In genomic region chr10:81135851-81136250, GRCh38 we compare ENCODE assay signal across 12 cellular contexts.
DNase-seq lines count a peak whose midpoint lies in the region; ATAC-seq and TF ChIP-seq lines count a peak whose summit lies in the region.
"Had no signal": no experiment of that assay in that cellular context is flagged by ENCODE, and none has a peak within 500 bp of the region (broad histone marks: within the 10 kb centered on the region; RNA-seq: fewer than 3 reads in every experiment).

No MANE protein-coding gene starts in this region.

- no peak overlapping the region for H3K4me2 ChIP-seq in hepatocyte

- POLR2A ChIA-PET in MCF 10A (lab: Yijun Ruan, JAX) = interaction anchor here (0.6 kb wide), 1 partner anchor 158 kb away, joined by 3 read pairs; no protein-coding TSS in a partner anchor

- no peak overlapping the region for H2AFZ ChIP-seq in hepatocyte

- DNase-seq in NCI-H526 treated with DMSO at 0.1 percent for 48 hours (lab: John Stamatoyannopoulos, UW) (no peak), hepatocyte (ENCODE audit: low spot score) (no peak), MCF 10A (ENCODE audit: unreplicated experiment) (no peak), GF-D8 (lab: John Stamatoyannopoulos, UW) (no peak)
- DNase-seq: colonic mucosa, immature natural killer cell, NCI-H187 treated with DMSO at 0.1 percent for 48 hours had no signal

- H3K36me3 Mint-ChIP-seq in MCF 10A (ENCODE audit: insufficient read depth, unreplicated experiment) = no peaks in the 10 kb centered on the region

- TF ChIP-seq CTCF in GM12872 (IDR thresholded peaks at IDR 0.05; ENCODE audit: insufficient read depth, low read depth, low read length) (0 out of 3 replicates have a peak, but pooled peaks have one; percentile 11), hepatocyte (IDR thresholded peaks at IDR 0.05; ENCODE audit: poor library complexity) (no peak), MCF 10A (IDR thresholded peaks at IDR 0.05; ENCODE audit: unreplicated experiment) (no peak)

- H3K4me1 Mint-ChIP-seq in MCF 10A (ENCODE audit: insufficient read depth, unreplicated experiment) = no peaks in the 10 kb centered on the region
- H3K4me1 Mint-ChIP-seq: immature natural killer cell had no signal

- no peak overlapping the region for H3K4me3 Mint-ChIP-seq in MCF 10A (ENCODE audit: unreplicated experiment)
- H3K4me3 Mint-ChIP-seq: immature natural killer cell; T-helper 2 cell treated with Interferon-gamma antibody and Interleukin-4, amounts not matched to agents 5 μg/mL and 100 μg/mL, for 36 hours had no signal

- no peak overlapping the region for H3K27ac Mint-ChIP-seq in MCF 10A (ENCODE audit: low read depth, unreplicated experiment)
- H3K27ac Mint-ChIP-seq: immature natural killer cell; T-helper 2 cell treated with Interferon-gamma antibody and Interleukin-4, amounts not matched to agents 5 μg/mL and 100 μg/mL, for 36 hours had no signal

- ATAC-seq in GM19372 (IDR thresholded peaks at IDR 0.05; ENCODE audit: low read depth, unreplicated experiment) (peak; percentile 58), HG02623 (IDR thresholded peaks at IDR 0.05; ENCODE audit: unreplicated experiment) (peak; percentile 63), HG03342 (IDR thresholded peaks at IDR 0.05; ENCODE audit: unreplicated experiment) (peak; percentile 97)

- no peaks in the 10 kb centered on the region for H4K20me1 ChIP-seq in hepatocyte (ENCODE audit: insufficient read depth, poor library complexity, severe bottlenecking)

- no peaks in the 10 kb centered on the region for H3K9me2 ChIP-seq in hepatocyte (replicated peaks; ENCODE audit: insufficient read depth)

- CTCF ChIA-PET in MCF 10A (lab: Yijun Ruan, JAX) = no interaction called here

- H3K27ac ChIP-seq in hepatocyte = no peak overlapping the region
- H3K27ac ChIP-seq: colonic mucosa had no signal

- H3K27me3 ChIP-seq in hepatocyte = no peaks in the 10 kb centered on the region
- H3K27me3 ChIP-seq: colonic mucosa had no signal

- no peaks in the 10 kb centered on the region for H3K36me3 ChIP-seq in hepatocyte (replicated peaks; ENCODE audit: insufficient read depth, low read depth)
- H3K36me3 ChIP-seq: colonic mucosa had no signal

- H3K79me2 ChIP-seq in hepatocyte = no peaks in the 10 kb centered on the region

- intact Hi-C loops in MCF 10A (cut with micrococcal nuclease) = no loop called here

- no peak overlapping the region for H3K4me3 ChIP-seq in hepatocyte
- H3K4me3 ChIP-seq: colonic mucosa had no signal

- H3K4me1 ChIP-seq in hepatocyte (ENCODE audit: insufficient read depth) = no peaks in the 10 kb centered on the region
- H3K4me1 ChIP-seq: colonic mucosa had no signal

- H3K9me3 Mint-ChIP-seq in MCF 10A (ENCODE audit: unreplicated experiment) = peaks cover 7% of the 10 kb centered on the region
- H3K9me3 Mint-ChIP-seq: T-helper 2 cell treated with Interferon-gamma antibody and Interleukin-4, amounts not matched to agents 5 μg/mL and 100 μg/mL, for 36 hours had no signal

- BruUV-seq in MCF 10A (replicated peaks; lab: Mats Ljungman, UMichigan) = no TSS peak

- H3K27me3 Mint-ChIP-seq in MCF 10A (ENCODE audit: insufficient read depth, unreplicated experiment) = peaks cover 66% of the 10 kb centered on the region

- WGBS in hepatocyte (ENCODE audit: low lambda C conversion rate, missing lambda C conversion rate) = 71% methylated on average over 3 of the region's 3 CpGs

- no peaks in the 10 kb centered on the region for H3K9me3 ChIP-seq in hepatocyte (ENCODE audit: low read depth)
- H3K9me3 ChIP-seq: colonic mucosa had no signal
